8 cellular contexts compared by ENCODE assay signal in the genomic region with DNA sequence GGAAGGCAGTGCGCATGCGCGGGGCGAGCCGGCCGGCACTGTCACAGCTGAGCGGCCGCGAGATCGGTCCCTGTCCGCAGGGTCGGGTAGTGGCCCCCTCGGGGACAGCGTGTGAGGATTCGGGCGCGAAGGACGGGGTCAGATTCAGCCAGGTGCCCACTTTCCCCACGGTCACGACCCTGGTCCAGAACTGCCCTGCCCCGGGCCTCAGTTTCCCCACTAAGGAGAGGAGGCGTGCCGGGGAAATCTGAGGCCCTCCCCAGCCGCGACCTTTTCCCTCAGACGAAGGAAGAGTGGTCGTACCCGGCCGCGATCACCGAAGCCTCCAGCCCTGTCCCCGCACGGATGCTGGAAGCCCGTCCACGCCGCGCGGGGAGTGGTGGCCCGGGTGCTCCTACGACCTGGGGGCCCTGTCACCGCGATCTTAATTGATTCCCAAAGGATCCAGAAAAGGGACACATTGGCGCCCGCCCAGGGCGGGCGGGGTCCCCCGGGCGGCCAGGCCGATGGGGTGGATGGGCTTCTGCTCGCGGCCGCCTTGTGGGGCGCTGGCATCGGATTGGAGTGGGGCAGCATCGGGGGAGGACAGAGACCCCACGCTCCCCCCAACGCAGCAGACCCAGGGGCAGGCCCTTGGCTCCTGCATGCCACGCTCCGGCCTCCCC. TPM values are rescaled to one million over a fixed set of nuclear protein-coding genes. Genes with fewer than 3 reads are reported as not detected.
DNase-seq lines count a peak whose midpoint lies in the region; ATAC-seq and TF ChIP-seq lines count a peak whose summit lies in the region.

No MANE protein-coding gene starts in this region.

- TF ChIP-seq CTCF in OCI-LY7 (conservative IDR thresholded peaks at IDR 0.05; ENCODE audit: low read length) (no peak), neutrophil (IDR thresholded peaks at IDR 0.05) (no peak), GM10248 (IDR thresholded peaks at IDR 0.05; ENCODE audit: control extremely low read depth, extremely low read depth, low read depth, missing control alignments) (no peak)

- POLR2A ChIA-PET in OCI-LY7 (lab: Charles Lee) (no interaction called here), GM10248 (lab: Yijun Ruan, JAX) (no interaction called here)

- no TSS peak for BruUV-seq in OCI-LY7 (replicated peaks; lab: Mats Ljungman, UMichigan)

- H4K20me1 ChIP-seq in OCI-LY7 (ENCODE audit: insufficient read depth, low read length): no peaks in the 10 kb centered on the region

- H2AFZ ChIP-seq in OCI-LY7 (ENCODE audit: low read length): peak overlapping the region; percentile 87

- H3K36me3 ChIP-seq in OCI-LY7 (ENCODE audit: insufficient read depth, low read length) (no peaks in the 10 kb centered on the region), neutrophil (no peaks in the 10 kb centered on the region)

- no peak overlapping the region for H3K27ac ChIP-seq in OCI-LY7 (ENCODE audit: low read depth, low read length, poor library complexity, severe bottlenecking)
- peak overlapping the region; percentile 98 for H3K27ac ChIP-seq in epithelial cell of prostate
- H3K27ac ChIP-seq in neutrophil: peak overlapping the region; percentile 75

- H3K4me3 ChIP-seq in OCI-LY7 (ENCODE audit: low read depth, low read length, poor library complexity, severe bottlenecking) (peak overlapping the region; percentile 67), neutrophil (ENCODE audit: low read depth in 1 of 2, low read length in 1 of 2) (peak overlapping the region; percentile 89 to 99)

- H3K4me2 ChIP-seq in OCI-LY7 (ENCODE audit: low read length): peak overlapping the region; percentile 78

- DNase-seq in D341Med (ENCODE audit: low spot score): peak; percentile 45
- DNase-seq in OCI-LY7 (ENCODE audit: low spot score): no peak
- DNase-seq in epithelial cell of prostate (ENCODE audit: low read depth, low spot score): no peak
- no peak for DNase-seq in left colon
- DNase-seq in GM10248 (ENCODE audit: extremely low spot score): no peak
- DNase-seq in NCI-H146 (lab: John Stamatoyannopoulos, UW): no peak

- H3K4me1 ChIP-seq in OCI-LY7 (ENCODE audit: insufficient read depth, low read length, poor library complexity, severe bottlenecking) (peaks cover 10% of the 10 kb centered on the region), neutrophil (ENCODE audit: control insufficient read depth in 1 of 2, insufficient read depth in 1 of 2, low read depth in 1 of 2, low read length in 1 of 2) (peaks cover 15 to 22% of the 10 kb centered on the region in 2 experiments)

- intact Hi-C loops in OCI-LY7 (cut with micrococcal nuclease; ENCODE audit: unreplicated experiment) (no loop called here), left colon (cut with DNase I, micrococcal nuclease) (no loop called here)

- no peaks in the 10 kb centered on the region for H3K9me2 ChIP-seq in OCI-LY7 (ENCODE audit: insufficient read depth, low read length)

- peaks cover 22% of the 10 kb centered on the region for H3K27me3 ChIP-seq in neutrophil

- ATAC-seq in left colon: no peak
- no peak for ATAC-seq in GM21786 (IDR thresholded peaks at IDR 0.05; ENCODE audit: unreplicated experiment)

- H3K9me3 ChIP-seq in OCI-LY7 (ENCODE audit: low read length): no peaks in the 10 kb centered on the region
- H3K9me3 ChIP-seq in neutrophil: no peaks in the 10 kb centered on the region

- CTCF ChIA-PET in OCI-LY7 (lab: Charles Lee; ENCODE audit: unreplicated experiment) (interaction anchor here (0.9 kb wide), 1 partner anchor 459 kb away, joined by 3 read pairs; no protein-coding TSS in a partner anchor), GM10248 (lab: Yijun Ruan, JAX) (interaction anchor here (0.5 to 1.0 kb wide), 3 partner anchors 9 to 976 kb away, joined by 3 read pairs; no protein-coding TSS in a partner anchor)

- no peaks in the 10 kb centered on the region for H3K79me2 ChIP-seq in OCI-LY7 (ENCODE audit: insufficient read depth, low read depth, low read length)

RNA-seq across cellular contexts. Expression of a gene that starts 57.7 kb away (rescaled TPM):
- not detected in 2 replicates for total RNA-seq in OCI-LY7 (2014; rRNA removed; shearing (Covaris generic))
- total RNA-seq in OCI-LY7 (2022) (not detected in 2 replicates), left colon (under 1 TPM; 0.46 to 0.50 TPM)
